ENCODE assay signal across 1 cellular context in genomic region chr5:132293992-132294727, GRCh38.
TF ChIP-seq lines count a peak whose summit lies in the region.

SLC22A4 (plus strand) TSS chr5:132294394; CDS start chr5:132294617, 223 bp downstream.

TF ChIP-seq in HepG2, 621 proteins besides CTCF, POLR2A, EP300 and RAD21 (continued from another document and continues in another):
- 0 out of 2 replicates have a peak, but pooled peaks have one; percentile 5 for TF ChIP-seq MXD1 (CRISPR knock-in tag; IDR thresholded peaks at IDR 0.05)
- no peak for TF ChIP-seq ZNF280B (CRISPR knock-in tag; IDR thresholded peaks at IDR 0.05; ENCODE audit: borderline replicate concordance)
- peak; percentile 55; the same call in 1 of the 2 replicates for TF ChIP-seq USF2 (IDR thresholded peaks at IDR 0.05; ENCODE audit: low read depth, low read length)
- peak; percentile 82; the same call in 1 of the 2 replicates for TF ChIP-seq USF2 (CRISPR knock-in tag; IDR thresholded peaks at IDR 0.05; ENCODE audit: borderline replicate concordance)
- TF ChIP-seq PAX8 (CRISPR knock-in tag; IDR thresholded peaks at IDR 0.05; ENCODE audit: borderline replicate concordance): no peak
- TF ChIP-seq ZNF256 (CRISPR knock-in tag; conservative IDR thresholded peaks at IDR 0.05): no peak; the same call in 1 of the 2 replicates
- no peak for TF ChIP-seq ZNF280D (CRISPR knock-in tag; IDR thresholded peaks at IDR 0.05)
- peak; percentile 60 for TF ChIP-seq ARID5B (CRISPR knock-in tag; IDR thresholded peaks at IDR 0.05)
- TF ChIP-seq TBL1XR1 (IDR thresholded peaks at IDR 0.05; ENCODE audit: borderline replicate concordance, low read length, partially characterized antibody): no peak
- no peak for TF ChIP-seq LRRFIP1 (CRISPR knock-in tag; conservative IDR thresholded peaks at IDR 0.05)
- no peak for TF ChIP-seq TAF15 (IDR thresholded peaks at IDR 0.05; ENCODE audit: low read depth, low read length, poor library complexity, severe bottlenecking)
- no peak for TF ChIP-seq HINFP (CRISPR knock-in tag; IDR thresholded peaks at IDR 0.05; ENCODE audit: low read depth)
- TF ChIP-seq SOX13 (IDR thresholded peaks at IDR 0.05): no peak
- TF ChIP-seq SOX13 (CRISPR knock-in tag; conservative IDR thresholded peaks at IDR 0.05 in 1 of 2, IDR thresholded peaks at IDR 0.05 in 1 of 2): peak in 1 of 2 experiments; percentile 32; a peak in 1 of 4 replicates
- no peak for TF ChIP-seq GPBP1L1 (CRISPR knock-in tag; IDR thresholded peaks at IDR 0.05)
- TF ChIP-seq ZNF589 (CRISPR knock-in tag; conservative IDR thresholded peaks at IDR 0.05): peak; percentile 14
- no peak for TF ChIP-seq CEBPG (CRISPR knock-in tag; IDR thresholded peaks at IDR 0.05)
- no peak for TF ChIP-seq NR2F1 (CRISPR knock-in tag; IDR thresholded peaks at IDR 0.05)
- no peak for TF ChIP-seq MBD4 (IDR thresholded peaks at IDR 0.05; ENCODE audit: borderline replicate concordance, low read length)
- TF ChIP-seq MYPOP (CRISPR knock-in tag; IDR thresholded peaks at IDR 0.05): peak; percentile 73
- TF ChIP-seq ZNF704 (CRISPR knock-in tag; IDR thresholded peaks at IDR 0.05; ENCODE audit: borderline replicate concordance): no peak; the same call in 1 of the 2 replicates
- TF ChIP-seq JUND (CRISPR knock-in tag; IDR thresholded peaks at IDR 0.05): no peak
- no peak for TF ChIP-seq TERF1 (CRISPR knock-in tag; IDR thresholded peaks at IDR 0.05)
- no peak for TF ChIP-seq SIN3A (IDR thresholded peaks at IDR 0.05; ENCODE audit: borderline replicate concordance, low read depth, low read length)
- TF ChIP-seq TOPORS (CRISPR knock-in tag; IDR thresholded peaks at IDR 0.05): no peak
- 0 out of 2 replicates have a peak, but pooled peaks have one; percentile 30 for TF ChIP-seq ZNF510 (CRISPR knock-in tag; IDR thresholded peaks at IDR 0.05; ENCODE audit: low read depth)
- no peak; the same call in 1 of the 2 replicates for TF ChIP-seq MIER2 (CRISPR knock-in tag; IDR thresholded peaks at IDR 0.05)
- TF ChIP-seq EEA1 (CRISPR knock-in tag; IDR thresholded peaks at IDR 0.05; ENCODE audit: borderline replicate concordance): no peak
- no peak for TF ChIP-seq LCORL (IDR thresholded peaks at IDR 0.05)
- no peak; the same call in 1 of the 2 replicates for TF ChIP-seq LCORL (CRISPR knock-in tag; IDR thresholded peaks at IDR 0.05)
- peak; percentile 78; the same call in 1 of the 2 replicates for TF ChIP-seq PRMT3 (CRISPR knock-in tag; IDR thresholded peaks at IDR 0.05; ENCODE audit: borderline replicate concordance, low read depth)
- TF ChIP-seq BORCS8-MEF2B (CRISPR knock-in tag; IDR thresholded peaks at IDR 0.05): no peak
- peak; percentile 7; the same call in 1 of the 2 replicates for TF ChIP-seq TP53 (CRISPR knock-in tag; conservative IDR thresholded peaks at IDR 0.05)
- TF ChIP-seq ZNF816 (CRISPR knock-in tag; IDR thresholded peaks at IDR 0.05; ENCODE audit: borderline replicate concordance): 0 out of 2 replicates have a peak, but pooled peaks have one; percentile 88
- no peak for TF ChIP-seq NCOR1 (IDR thresholded peaks at IDR 0.05; ENCODE audit: borderline replicate concordance, low read length)
- 0 out of 2 replicates have a peak, but pooled peaks have one; percentile 75 for TF ChIP-seq ISX (CRISPR knock-in tag; conservative IDR thresholded peaks at IDR 0.05)
- peak; percentile 20 for TF ChIP-seq RBM39 (IDR thresholded peaks at IDR 0.05; ENCODE audit: low read depth, low read length, poor library complexity, severe bottlenecking)
